Comparison of ENCODE assay signal across 28 cellular contexts in genomic region chr5:1188464-1188863, GRCh38. TPM values are rescaled to one million over a fixed set of nuclear protein-coding genes. Genes with fewer than 3 reads are reported as not detected.
DNase-seq lines count a peak whose midpoint lies in the region; ATAC-seq, FAIRE-seq and TF ChIP-seq lines count a peak whose summit lies in the region.
"Had no signal": no experiment of that assay in that cellular context is flagged by ENCODE, and none has a peak within 500 bp of the region (broad histone marks: within the 10 kb centered on the region; RNA-seq: fewer than 3 reads in every experiment).

No MANE protein-coding gene starts in this region.

- H3K4me3 Mint-ChIP-seq in activated CD8-positive, alpha-beta memory T cell treated with anti-CD3 and anti-CD28 coated beads, Interleukin-2, amount 10 ng/mL, durations not matched to agents 7 days and 5 days, result no peak overlapping the region
- H3K4me3 Mint-ChIP-seq: CD14-positive monocyte; CD4-positive, alpha-beta T cell; CD8-positive, alpha-beta memory T cell had no signal

- FAIRE-seq in small intestine (lab: Jason Lieb, UNC), result no peak
- FAIRE-seq: A549, D721Med, GM12878, GM19239, H1 had no signal

- no peak overlapping the region for H3K4me2 ChIP-seq in PC-9
- H3K4me2 ChIP-seq: A549; BLaER1 treated with 17β-estradiol and CSF1 and Interleukin-3, amounts not matched to agents 10 nM and 100 nM had no signal

- no peak for TF ChIP-seq POLR2A in body of pancreas (IDR thresholded peaks at IDR 0.05)
- TF ChIP-seq POLR2A in vagina (IDR thresholded peaks at IDR 0.05), result no peak

- H4K20me1 ChIP-seq in PC-9 (ENCODE audit: insufficient read depth), result no peaks in the 10 kb centered on the region

- no peaks in the 10 kb centered on the region for H3K9me3 Mint-ChIP-seq in activated CD8-positive, alpha-beta memory T cell treated with anti-CD3 and anti-CD28 coated beads, Interleukin-2, amount 10 ng/mL, durations not matched to agents 7 days and 5 days (ENCODE audit: low read depth)
- H3K9me3 Mint-ChIP-seq: CD14-positive monocyte; CD4-positive, alpha-beta T cell had no signal

- BruUV-seq in PC-9 (replicated peaks; lab: Mats Ljungman, UMichigan), result no TSS peak

- peaks cover 23% of the 10 kb centered on the region for H3K27me3 Mint-ChIP-seq in activated CD8-positive, alpha-beta memory T cell treated with anti-CD3 and anti-CD28 coated beads, Interleukin-2, amount 10 ng/mL, durations not matched to agents 7 days and 5 days

- no peaks in the 10 kb centered on the region for H3K27me3 ChIP-seq in body of pancreas
- peaks cover 0 to 2% of the 10 kb centered on the region in 2 donors for H3K27me3 ChIP-seq in small intestine (ENCODE audit: control insufficient read depth in 2 of 2, insufficient read depth in 2 of 2, low read length in 2 of 2)
- H3K27me3 ChIP-seq in vagina, result no peaks in the 10 kb centered on the region
- H3K27me3 ChIP-seq in PC-9 (ENCODE audit: insufficient read depth, low read depth), result peaks cover 82% of the 10 kb centered on the region
- H3K27me3 ChIP-seq: BE2C had no signal

- ATAC-seq in activated CD8-positive, alpha-beta memory T cell treated with anti-CD3 and anti-CD28 coated beads, Interleukin-2, amount 10 ng/mL, durations not matched to agents 7 days and 5 days, result no peak
- ATAC-seq in body of pancreas, result peak; percentile 49
- ATAC-seq: A549, GM12878 had no signal

- no peaks in the 10 kb centered on the region for H3K4me1 Mint-ChIP-seq in activated CD8-positive, alpha-beta memory T cell treated with anti-CD3 and anti-CD28 coated beads, Interleukin-2, amount 10 ng/mL, durations not matched to agents 7 days and 5 days
- H3K4me1 Mint-ChIP-seq: CD8-positive, alpha-beta memory T cell had no signal

- POLR2A ChIA-PET in PC-9 (lab: Charles Lee; ENCODE audit: unreplicated experiment), result no interaction called here

- H3K4me1 ChIP-seq in body of pancreas, result peaks cover 56% of the 10 kb centered on the region
- H3K4me1 ChIP-seq in small intestine (ENCODE audit: control insufficient read depth in 2 of 2, insufficient read depth in 1 of 2, low read depth in 1 of 2, low read length in 1 of 2), result peaks cover 3 to 26% of the 10 kb centered on the region in 2 donors
- H3K4me1 ChIP-seq in vagina, result no peaks in the 10 kb centered on the region
- no peaks in the 10 kb centered on the region for H3K4me1 ChIP-seq in PC-9 (replicated peaks; ENCODE audit: insufficient read depth)
- H3K4me1 ChIP-seq: A549 had no signal

- H3K79me2 ChIP-seq in PC-9 (ENCODE audit: low read depth), result no peaks in the 10 kb centered on the region

- WGBS in body of pancreas, 2 donors, result 11% methylated on average over 6 of the region's 6 CpGs
- WGBS in small intestine, 3 donors, result 5 to 50% (median 24%) methylated on average over 6 of the region's 6 CpGs

- H2AFZ ChIP-seq in PC-9, result no peak overlapping the region
- H2AFZ ChIP-seq: GM23248 had no signal

- H3F3A ChIP-seq in PC-9 (ENCODE audit: insufficient read depth, low read depth), result 0 out of 2 replicates have a peak, but pooled peaks cover 7% of the 10 kb centered on the region

- H3K27ac Mint-ChIP-seq in activated CD8-positive, alpha-beta memory T cell treated with anti-CD3 and anti-CD28 coated beads, Interleukin-2, amount 10 ng/mL, durations not matched to agents 7 days and 5 days, result no peak overlapping the region
- H3K27ac Mint-ChIP-seq: CD14-positive monocyte; CD4-positive, alpha-beta T cell; CD8-positive, alpha-beta memory T cell had no signal

- H3K36me3 ChIP-seq in body of pancreas (replicated peaks in 1 of 2; ENCODE audit: insufficient read depth in 1 of 2, low read depth in 2 of 2) (no peaks in the 10 kb centered on the region), small intestine (ENCODE audit: control insufficient read depth in 2 of 2, insufficient read depth in 2 of 2, low read length in 2 of 2) (no peaks in the 10 kb centered on the region), vagina (no peaks in the 10 kb centered on the region), PC-9 (ENCODE audit: low read depth) (no peaks in the 10 kb centered on the region)
- H3K36me3 ChIP-seq: BE2C; BLaER1 treated with 17β-estradiol and CSF1 and Interleukin-3, amounts not matched to agents 10 nM and 100 nM had no signal

- H3K4me3 ChIP-seq in body of pancreas (no peak overlapping the region), small intestine (ENCODE audit: low read depth in 1 of 2, low read length in 2 of 2) (no peak overlapping the region), vagina (no peak overlapping the region), PC-9 (no peak overlapping the region)
- H3K4me3 ChIP-seq: A549; BLaER1 treated with 17β-estradiol and CSF1 and Interleukin-3, amounts not matched to agents 10 nM and 100 nM; GM12878; GM23248 had no signal

- peak overlapping the region; percentile 39 to 92 (median 90) for H3K27ac ChIP-seq in body of pancreas
- H3K27ac ChIP-seq in small intestine (ENCODE audit: low read depth in 1 of 2, low read length in 1 of 2), result no peak overlapping the region
- no peak overlapping the region for H3K27ac ChIP-seq in vagina
- no peak overlapping the region for H3K27ac ChIP-seq in PC-9
- H3K27ac ChIP-seq: A549; BLaER1 treated with 17β-estradiol and CSF1 and Interleukin-3, amounts not matched to agents 10 nM and 100 nM; GM23248 had no signal

- H3K9me3 ChIP-seq in body of pancreas (no peaks in the 10 kb centered on the region), small intestine (ENCODE audit: control insufficient read depth, low read depth) (no peaks in the 10 kb centered on the region), vagina (no peaks in the 10 kb centered on the region), PC-9 (ENCODE audit: insufficient read depth, low read depth) (no peaks in the 10 kb centered on the region)
- H3K9me3 ChIP-seq: A549; BE2C; BLaER1 treated with 17β-estradiol and CSF1 and Interleukin-3, amounts not matched to agents 10 nM and 100 nM had no signal

- H3K36me3 Mint-ChIP-seq in activated CD8-positive, alpha-beta memory T cell treated with anti-CD3 and anti-CD28 coated beads, Interleukin-2, amount 10 ng/mL, durations not matched to agents 7 days and 5 days, result no peaks in the 10 kb centered on the region
- H3K36me3 Mint-ChIP-seq: CD14-positive monocyte; CD8-positive, alpha-beta memory T cell had no signal

- CTCF ChIA-PET in activated CD8-positive, alpha-beta memory T cell treated with anti-CD3 and anti-CD28 coated beads, Interleukin-2, amount 10 ng/mL, durations not matched to agents 7 days and 5 days (lab: Charles Lee), result no interaction called here
- CTCF ChIA-PET in PC-9 (lab: Charles Lee), result no interaction called here

- peak; percentile 3 for DNase-seq in activated CD8-positive, alpha-beta memory T cell treated with anti-CD3 and anti-CD28 coated beads, Interleukin-2, amount 10 ng/mL, durations not matched to agents 7 days and 5 days
- no peak for DNase-seq in activated CD8-positive, alpha-beta memory T cell treated with anti-CD3 and anti-CD28 coated beads, Interleukin-2, amount 50 U/mL, for 4 hours
- DNase-seq in body of pancreas, result peak in 3 of 4 donors; percentile 42 to 54 (median 45)
- peak; percentile 41 for DNase-seq in mesenteric fat pad (ENCODE audit: low spot score)
- DNase-seq in small intestine, result peak; percentile 85
- DNase-seq in NCI-H446 (lab: John Stamatoyannopoulos, UW), result no peak
- no peak for DNase-seq in vagina (ENCODE audit: extremely low spot score in 2 of 2)
- no peak for DNase-seq in PC-9
- DNase-seq: 8988T; ACHN; AML-193; BE2C; CD4-positive, alpha-beta T cell; DMS 273 treated with DMSO at 0.1 percent for 48 hours; DMS79; EL; GDM1; GM23248; H7; HCEC 1CT had no signal

- H3K9me2 ChIP-seq in PC-9 (ENCODE audit: insufficient read depth), result no peaks in the 10 kb centered on the region

- intact Hi-C loops in body of pancreas (cut with DNase I) (no loop called here), vagina (cut with DNase I) (no loop called here), PC-9 (cut with micrococcal nuclease; ENCODE audit: unreplicated experiment) (no loop called here)

- TF ChIP-seq CTCF in body of pancreas (IDR thresholded peaks at IDR 0.05) (no peak), vagina (IDR thresholded peaks at IDR 0.05) (no peak), PC-9 (conservative IDR thresholded peaks at IDR 0.05) (no peak)

RNA-seq across cellular contexts. Expression of gene SLC6A19, which starts 12.9 kb away (rescaled TPM):
- total RNA-seq in activated CD8-positive, alpha-beta memory T cell treated with anti-CD3 and anti-CD28 coated beads, Interleukin-2, amount 10 ng/mL, durations not matched to agents 7 days and 5 days, result not detected
- total RNA-seq in body of pancreas (1 to 10 TPM in 1 of 2 donors, under 1 TPM in 1; 0.66 to 1.3 TPM), mesenteric fat pad (0.32 TPM), vagina (not detected), PC-9 (2021) (not detected in 2 replicates)
- polyA plus RNA-seq in small intestine, result 100 to 1,000 TPM in 2 of 3 donors, 10 to 100 TPM in 1; 56.3 to 199 (median 192) TPM
- total RNA-seq: CD4-positive, alpha-beta T cell; CD8-positive, alpha-beta memory T cell; GM23248; H1 had no signal
- polyA plus RNA-seq: CD14-positive monocyte; CD8-positive, alpha-beta memory T cell; GM23248 had no signal

RNA-seq across cellular contexts. Expression of gene SLC6A18, which starts 36.7 kb away (rescaled TPM):
- total RNA-seq in activated CD8-positive, alpha-beta memory T cell treated with anti-CD3 and anti-CD28 coated beads, Interleukin-2, amount 10 ng/mL, durations not matched to agents 7 days and 5 days, result not detected
- total RNA-seq in body of pancreas (not detected), mesenteric fat pad (not detected), vagina (not detected), PC-9 (2021) (not detected in 2 replicates)
- under 1 TPM in 1 of 3 donors, not detected in 2; 0.04 TPM for polyA plus RNA-seq in small intestine
- total RNA-seq: CD4-positive, alpha-beta T cell; CD8-positive, alpha-beta memory T cell; GM12878; GM23248; H1; H7 had no signal
- polyA plus RNA-seq: A549; CD14-positive monocyte; CD8-positive, alpha-beta memory T cell; GM12878; GM23248; H1 had no signal

Comparison
In these comparisons a context has a peak if more than half of its experiments do, and no peak if none do; other contexts are left out.
1. DNase-seq: peak in activated CD8-positive, alpha-beta memory T cell treated with anti-CD3 and anti-CD28 coated beads, Interleukin-2, amount 10 ng/mL, durations not matched to agents 7 days and 5 days (single experiment), body of pancreas (3 of 4), mesenteric fat pad (single experiment) and small intestine (single experiment); none in activated CD8-positive, alpha-beta memory T cell treated with anti-CD3 and anti-CD28 coated beads, Interleukin-2, amount 50 U/mL, for 4 hours (single experiment), NCI-H446 (0 of 2), vagina (0 of 2) and PC-9 (0 of 2).
2. H3K27ac ChIP-seq: peak in body of pancreas (4 of 4); none in small intestine (0 of 2), vagina (single experiment) and PC-9 (single experiment).